Comparison of ENCODE assay signal across 13 cellular contexts in genomic region chr17:29838961-29839360, GRCh38.
DNase-seq lines count a peak whose midpoint lies in the region; ATAC-seq, FAIRE-seq and TF ChIP-seq lines count a peak whose summit lies in the region.
"Had no signal": no experiment of that assay in that cellular context is flagged by ENCODE, and none has a peak within 500 bp of the region (broad histone marks: within the 10 kb centered on the region; RNA-seq: fewer than 3 reads in every experiment).

No MANE protein-coding gene starts in this region.

- H3K4me1 ChIP-seq in adipocyte (ENCODE audit: control insufficient read depth, insufficient read depth, low read length) (peaks cover 15% of the 10 kb centered on the region), small intestine (ENCODE audit: control insufficient read depth in 2 of 2, insufficient read depth in 1 of 2, low read depth in 1 of 2, low read length in 1 of 2) (no peaks in the 10 kb centered on the region)

- intact Hi-C loops in left cardiac atrium (cut with DNase I) = no loop called here

- no peak overlapping the region for H3K9ac ChIP-seq in adipocyte (ENCODE audit: low read length)
- H3K9ac ChIP-seq: KMS-11 had no signal

- H3K36me3 ChIP-seq in adipocyte (ENCODE audit: control insufficient read depth, insufficient read depth, low read length, severe bottlenecking) = no peaks in the 10 kb centered on the region
- H3K36me3 ChIP-seq in small intestine (ENCODE audit: control insufficient read depth in 2 of 2, insufficient read depth in 2 of 2, low read length in 2 of 2) = no peaks in the 10 kb centered on the region

- H3K4me3 ChIP-seq in adipocyte (ENCODE audit: low read length) = no peak overlapping the region
- no peak overlapping the region for H3K4me3 ChIP-seq in retinal pigment epithelial cell (ENCODE audit: low read length)
- no peak overlapping the region for H3K4me3 ChIP-seq in small intestine (ENCODE audit: low read depth in 1 of 2, low read length in 2 of 2)
- H3K4me3 ChIP-seq: SJSA1 had no signal

- peak; percentile 36 for DNase-seq in NCI-H82 (lab: John Stamatoyannopoulos, UW)
- no peak for DNase-seq in NCI-H82 treated with DMSO at 0.1 percent for 48 hours (lab: John Stamatoyannopoulos, UW; ENCODE audit: unreplicated experiment)
- DNase-seq in adipocyte (ENCODE audit: low read depth) = peak; percentile 24
- peak; percentile 24 for DNase-seq in left cardiac atrium
- DNase-seq in retinal pigment epithelial cell (ENCODE audit: low read depth) = peak; percentile 58
- no peak for DNase-seq in small intestine
- DNase-seq: activated gamma-delta T cell treated with Interleukin-2 at 50 U/mL for 16 hours, NCI-H510A treated with DMSO at 0.1 percent for 48 hours had no signal

- no peak overlapping the region for H3K27ac ChIP-seq in small intestine (ENCODE audit: low read depth in 1 of 2, low read length in 1 of 2)
- H3K27ac ChIP-seq: KMS-11, SJSA1 had no signal

- H3K27me3 ChIP-seq in adipocyte (replicated peaks; ENCODE audit: control insufficient read depth, insufficient read depth, low read length) (no peaks in the 10 kb centered on the region), small intestine (ENCODE audit: control insufficient read depth in 2 of 2, insufficient read depth in 2 of 2, low read length in 2 of 2) (no peaks in the 10 kb centered on the region)
- H3K27me3 ChIP-seq: SJSA1 had no signal

- H3K9me3 ChIP-seq in adipocyte (ENCODE audit: control insufficient read depth, low read length) = no peaks in the 10 kb centered on the region
- H3K9me3 ChIP-seq in small intestine (ENCODE audit: control insufficient read depth, low read depth) = no peaks in the 10 kb centered on the region
- H3K9me3 ChIP-seq: SJSA1 had no signal

- no peak for FAIRE-seq in small intestine (lab: Jason Lieb, UNC)

- TF ChIP-seq CTCF in retinal pigment epithelial cell (conservative IDR thresholded peaks at IDR 0.05; ENCODE audit: low read depth, low read length) = no peak

- WGBS in small intestine, 3 donors = 87 to 90% (median 88%) methylated on average over 6 of the region's 6 CpGs

- ATAC-seq in left cardiac atrium = peak in 1 of 2 donors; percentile 33
- ATAC-seq in GM21576 (IDR thresholded peaks at IDR 0.05; ENCODE audit: unreplicated experiment) = no peak
- no peak for ATAC-seq in HG03432 (IDR thresholded peaks at IDR 0.05; ENCODE audit: unreplicated experiment)
- ATAC-seq: sciatic nerve had no signal

Comparison
In these comparisons a context has a peak if more than half of its experiments do, and no peak if none do; other contexts are left out.
1. DNase-seq: peak in NCI-H82 (single experiment), adipocyte (single experiment), left cardiac atrium (single experiment) and retinal pigment epithelial cell (single experiment); none in NCI-H82 treated with DMSO at 0.1 percent for 48 hours (single experiment) and small intestine (single experiment).